Comparison of ENCODE assay signal across 8 cellular contexts in genomic region chr17:17151541-17151940, GRCh38. TPM values are rescaled to one million over a fixed set of nuclear protein-coding genes. Genes with fewer than 3 reads are reported as not detected.
A peak's percentile ranks its signal among the peaks of the same experiment; 100 is the strongest.
DNase-seq lines count a peak whose midpoint lies in the region; ATAC-seq and TF ChIP-seq lines count a peak whose summit lies in the region.

No MANE protein-coding gene starts in this region.

- ATAC-seq in activated CD4-positive, alpha-beta T cell treated with anti-CD3 and anti-CD28 coated beads for 36 hours = no peak
- no peak for ATAC-seq in activated CD8-positive, alpha-beta T cell treated with anti-CD3 and anti-CD28 coated beads, Interleukin-2, amount 10 ng/mL, durations not matched to agents 7 days and 5 days
- ATAC-seq in gastroesophageal sphincter (peak; percentile 4), HG03439 (IDR thresholded peaks at IDR 0.05; ENCODE audit: unreplicated experiment) (no peak), HG02763 (IDR thresholded peaks at IDR 0.05; ENCODE audit: unreplicated experiment) (no peak)

- H3K4me3 ChIP-seq in gastroesophageal sphincter = no peak overlapping the region
- H3K4me3 ChIP-seq in BE2C (ENCODE audit: low read depth, low read length) = no peak overlapping the region

- no peaks in the 10 kb centered on the region for H3K9me3 Mint-ChIP-seq in activated CD4-positive, alpha-beta T cell treated with anti-CD3 and anti-CD28 coated beads for 36 hours (ENCODE audit: low read depth)
- H3K9me3 Mint-ChIP-seq in activated CD8-positive, alpha-beta T cell treated with anti-CD3 and anti-CD28 coated beads, Interleukin-2, amount 10 ng/mL, durations not matched to agents 7 days and 5 days (ENCODE audit: insufficient read depth) = no peaks in the 10 kb centered on the region

- H3K27ac ChIP-seq in gastroesophageal sphincter (peak overlapping the region; percentile 21 to 81 (median 78)), substantia nigra (ENCODE audit: low read depth, low read length, poor library complexity, severe bottlenecking) (peak overlapping the region; percentile 46)

- WGBS in gastroesophageal sphincter (ENCODE audit: low coverage in 1 of 2), 2 donors = 50 to 62% methylated on average over 2 to 3 of the region's 3 CpGs

- TF ChIP-seq EP300 in gastroesophageal sphincter (IDR thresholded peaks at IDR 0.05) = no peak

- DNase-seq in activated CD4-positive, alpha-beta T cell treated with anti-CD3 and anti-CD28 coated beads for 36 hours = no peak
- no peak for DNase-seq in activated CD4-positive, alpha-beta T cell treated with anti-CD3 and anti-CD28 coated beads for 48 hours
- DNase-seq in activated CD8-positive, alpha-beta T cell treated with anti-CD3 and anti-CD28 coated beads, Interleukin-2, amount 10 ng/mL, durations not matched to agents 7 days and 5 days = no peak
- DNase-seq in substantia nigra (lab: John Stamatoyannopoulos, UW) = no peak
- no peak for DNase-seq in BE2C

- no peaks in the 10 kb centered on the region for H3K27me3 ChIP-seq in gastroesophageal sphincter
- H3K27me3 ChIP-seq in BE2C = no peaks in the 10 kb centered on the region

- H3K36me3 ChIP-seq in gastroesophageal sphincter = peaks cover 0 to 89% of the 10 kb centered on the region in 2 donors
- peaks cover 19% of the 10 kb centered on the region for H3K36me3 ChIP-seq in BE2C

- no peak for TF ChIP-seq CTCF in gastroesophageal sphincter (IDR thresholded peaks at IDR 0.05)
- no peak for TF ChIP-seq CTCF in BE2C (IDR thresholded peaks at IDR 0.05; ENCODE audit: low read depth, low read length)

- intact Hi-C loops in activated CD4-positive, alpha-beta T cell treated with anti-CD3 and anti-CD28 coated beads for 36 hours (cut with DNase I, micrococcal nuclease) = loop anchor here (2.0 to 5.0 kb wide), 5 partner anchors 27 to 85 kb away; partner anchors contain the start of genes PLD6 (in 2 of the 2) and FLCN (in 1 of the 2)

- H3K9me3 ChIP-seq in gastroesophageal sphincter = no peaks in the 10 kb centered on the region
- H3K9me3 ChIP-seq in BE2C = no peaks in the 10 kb centered on the region

- H3K27ac Mint-ChIP-seq in activated CD4-positive, alpha-beta T cell treated with anti-CD3 and anti-CD28 coated beads for 36 hours = peak overlapping the region; percentile 75
- peak overlapping the region; percentile 35 for H3K27ac Mint-ChIP-seq in activated CD8-positive, alpha-beta T cell treated with anti-CD3 and anti-CD28 coated beads, Interleukin-2, amount 10 ng/mL, durations not matched to agents 7 days and 5 days

- no peak overlapping the region for H3K4me3 Mint-ChIP-seq in activated CD4-positive, alpha-beta T cell treated with anti-CD3 and anti-CD28 coated beads for 36 hours
- no peak overlapping the region for H3K4me3 Mint-ChIP-seq in activated CD8-positive, alpha-beta T cell treated with anti-CD3 and anti-CD28 coated beads, Interleukin-2, amount 10 ng/mL, durations not matched to agents 7 days and 5 days

- POLR2A ChIA-PET in activated CD4-positive, alpha-beta T cell treated with anti-CD3 and anti-CD28 coated beads for 36 hours (lab: Charles Lee) = interaction anchor here (0.8 kb wide), 1 partner anchor 32 kb away, joined by 3 read pairs; no protein-coding TSS in a partner anchor
- POLR2A ChIA-PET in activated CD8-positive, alpha-beta T cell treated with anti-CD3 and anti-CD28 coated beads, Interleukin-2, amount 10 ng/mL, durations not matched to agents 7 days and 5 days (lab: Charles Lee) = interaction anchor here (0.8 kb wide), 1 partner anchor 88 kb away, joined by 3 read pairs; no protein-coding TSS in a partner anchor

- H3K4me1 ChIP-seq in gastroesophageal sphincter (peaks cover 3 to 32% (median 19%) of the 10 kb centered on the region in 3 donors), BE2C (no peaks in the 10 kb centered on the region)

- CTCF ChIA-PET in activated CD4-positive, alpha-beta T cell treated with anti-CD3 and anti-CD28 coated beads for 36 hours (lab: Charles Lee) = interaction anchor here (0.6 to 1.4 kb wide), 2 partner anchors 20 kb away, joined by 3 read pairs; no protein-coding TSS in a partner anchor
- CTCF ChIA-PET in activated CD8-positive, alpha-beta T cell treated with anti-CD3 and anti-CD28 coated beads, Interleukin-2, amount 10 ng/mL, durations not matched to agents 7 days and 5 days (lab: Charles Lee) = no interaction called here

- H3K36me3 Mint-ChIP-seq in activated CD4-positive, alpha-beta T cell treated with anti-CD3 and anti-CD28 coated beads for 36 hours (ENCODE audit: low read depth) = peaks cover 53% of the 10 kb centered on the region
- H3K36me3 Mint-ChIP-seq in activated CD8-positive, alpha-beta T cell treated with anti-CD3 and anti-CD28 coated beads, Interleukin-2, amount 10 ng/mL, durations not matched to agents 7 days and 5 days (ENCODE audit: low read depth) = peaks cover 63% of the 10 kb centered on the region

- H3K27me3 Mint-ChIP-seq in activated CD4-positive, alpha-beta T cell treated with anti-CD3 and anti-CD28 coated beads for 36 hours = no peaks in the 10 kb centered on the region
- no peaks in the 10 kb centered on the region for H3K27me3 Mint-ChIP-seq in activated CD8-positive, alpha-beta T cell treated with anti-CD3 and anti-CD28 coated beads, Interleukin-2, amount 10 ng/mL, durations not matched to agents 7 days and 5 days (ENCODE audit: low read depth)

- TF ChIP-seq POLR2A in gastroesophageal sphincter (IDR thresholded peaks at IDR 0.05) = no peak

- peaks cover 62% of the 10 kb centered on the region for H3K4me1 Mint-ChIP-seq in activated CD4-positive, alpha-beta T cell treated with anti-CD3 and anti-CD28 coated beads for 36 hours
- H3K4me1 Mint-ChIP-seq in activated CD8-positive, alpha-beta T cell treated with anti-CD3 and anti-CD28 coated beads, Interleukin-2, amount 10 ng/mL, durations not matched to agents 7 days and 5 days (ENCODE audit: low read depth) = peaks cover 37% of the 10 kb centered on the region

RNA-seq across cellular contexts. Expression of gene PLD6, which starts 54.6 kb away (rescaled TPM):
- 1 to 10 TPM; 8.3 to 9.9 TPM for total RNA-seq in activated CD4-positive, alpha-beta T cell treated with anti-CD3 and anti-CD28 coated beads for 36 hours
- total RNA-seq in activated CD8-positive, alpha-beta T cell treated with anti-CD3 and anti-CD28 coated beads, Interleukin-2, amount 10 ng/mL, durations not matched to agents 7 days and 5 days = 1 to 10 TPM; 3.8 to 4.2 TPM
- total RNA-seq in gastroesophageal sphincter = 10 to 100 TPM in 2 of 4 donors, 1 to 10 TPM in 2; 7.1 to 20.7 (median 9.3) TPM
- 22.4 TPM for polyA plus RNA-seq in BE2C (2012; ENCODE audit: insufficient read depth, insufficient read length, low read depth)
